In the genomic region with DNA sequence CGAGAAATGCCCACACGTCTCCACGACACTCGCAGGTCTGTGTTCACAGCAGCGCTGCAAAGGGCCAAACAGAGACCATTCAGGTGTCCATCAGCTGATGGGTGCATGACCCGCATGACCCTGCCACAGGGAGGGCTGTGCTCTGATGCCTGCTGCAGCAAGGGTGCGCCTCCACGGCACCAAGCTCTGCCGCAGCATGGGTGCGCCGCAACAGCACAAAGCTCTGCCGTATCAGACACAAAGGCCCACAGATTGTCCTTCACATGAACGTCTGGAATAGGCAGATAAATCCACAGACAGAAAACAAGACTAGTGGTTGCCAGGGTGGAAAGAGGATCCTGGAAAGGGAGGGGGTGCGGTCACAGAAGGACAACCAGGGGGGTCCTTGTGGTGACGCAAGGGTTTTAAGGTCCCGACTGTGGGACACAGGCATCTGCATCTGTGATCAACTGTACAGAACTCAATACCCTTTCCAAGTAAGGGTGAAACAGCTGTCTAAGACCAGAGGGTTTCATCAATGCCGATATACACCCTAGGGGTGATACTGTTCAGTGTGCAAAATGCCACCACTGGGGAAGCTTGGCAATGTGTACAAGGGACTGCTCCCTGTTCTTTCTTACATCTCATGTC, we compare ENCODE assay signal across 2 cellular contexts.
TF ChIP-seq lines count a peak whose summit lies in the region.

No MANE protein-coding gene starts in this region.

TF ChIP-seq in H1, 55 proteins besides CTCF, POLR2A, EP300 and RAD21:
- TF ChIP-seq SP1 (IDR thresholded peaks at IDR 0.05; ENCODE audit: low read depth, low read length) (no peak), PHF8 (conservative IDR thresholded peaks at IDR 0.05; ENCODE audit: low read depth, low read length) (no peak), SP4 (IDR thresholded peaks at IDR 0.05; ENCODE audit: low read length) (no peak), BRCA1 (IDR thresholded peaks at IDR 0.05; ENCODE audit: low read depth, low read length) (no peak), SUZ12 (IDR thresholded peaks at IDR 0.05; ENCODE audit: low read length) (no peak), JUND (IDR thresholded peaks at IDR 0.05; ENCODE audit: low read length) (no peak), CBX8 (IDR thresholded peaks at IDR 0.05; ENCODE audit: borderline replicate concordance, low read depth, low read length) (no peak), POLR2AphosphoS5 (IDR thresholded peaks at IDR 0.05; ENCODE audit: low read depth, low read length) (no peak), TCF12 (IDR thresholded peaks at IDR 0.05; ENCODE audit: low read depth, low read length) (no peak), JUN (IDR thresholded peaks at IDR 0.05; ENCODE audit: low read depth, low read length) (no peak), SRF (IDR thresholded peaks at IDR 0.05; ENCODE audit: low read depth, low read length) (no peak), CHD2 (IDR thresholded peaks at IDR 0.05; ENCODE audit: low read length) (no peak)
- TF ChIP-seq, protein P1, sequence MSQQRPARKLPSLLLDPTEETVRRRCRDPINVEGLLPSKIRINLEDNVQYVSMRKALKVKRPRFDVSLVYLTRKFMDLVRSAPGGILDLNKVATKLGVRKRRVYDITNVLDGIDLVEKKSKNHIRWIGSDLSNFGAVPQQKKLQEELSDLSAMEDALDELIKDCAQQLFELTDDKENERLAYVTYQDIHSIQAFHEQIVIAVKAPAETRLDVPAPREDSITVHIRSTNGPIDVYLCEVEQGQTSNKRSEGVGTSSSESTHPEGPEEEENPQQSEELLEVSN (IDR thresholded peaks at IDR 0.05): no peak
- TF ChIP-seq, protein P2, sequence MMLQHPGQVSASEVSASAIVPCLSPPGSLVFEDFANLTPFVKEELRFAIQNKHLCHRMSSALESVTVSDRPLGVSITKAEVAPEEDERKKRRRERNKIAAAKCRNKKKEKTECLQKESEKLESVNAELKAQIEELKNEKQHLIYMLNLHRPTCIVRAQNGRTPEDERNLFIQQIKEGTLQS (IDR thresholded peaks at IDR 0.05; ENCODE audit: insufficient read depth, low read depth, low read length): no peak

TF ChIP-seq in SK-N-SH treated with all-trans-retinoic acid at 6 μM for 48 hours, 23 proteins besides CTCF, POLR2A, EP300 and RAD21:
- TF ChIP-seq ISL1 (CRISPR knock-in tag; IDR thresholded peaks at IDR 0.05) (no peak), ZFP3 (CRISPR knock-in tag; IDR thresholded peaks at IDR 0.05) (no peak), OSR1 (CRISPR knock-in tag; IDR thresholded peaks at IDR 0.05) (no peak), ZNF8 (CRISPR knock-in tag; IDR thresholded peaks at IDR 0.05) (no peak), ESRRG (CRISPR knock-in tag; IDR thresholded peaks at IDR 0.05) (no peak), ZNF565 (CRISPR knock-in tag; conservative IDR thresholded peaks at IDR 0.05; ENCODE audit: low read depth) (no peak), GLIS3 (CRISPR knock-in tag; IDR thresholded peaks at IDR 0.05) (no peak), RARB (CRISPR knock-in tag; IDR thresholded peaks at IDR 0.05) (no peak), ZFP30 (CRISPR knock-in tag; IDR thresholded peaks at IDR 0.05) (no peak), BACH2 (CRISPR knock-in tag; IDR thresholded peaks at IDR 0.05; ENCODE audit: borderline replicate concordance) (no peak), CSDC2 (CRISPR knock-in tag; IDR thresholded peaks at IDR 0.05) (no peak), ARNTL (CRISPR knock-in tag; IDR thresholded peaks at IDR 0.05; ENCODE audit: borderline replicate concordance, low read depth) (no peak)
- TF ChIP-seq, protein P3, sequence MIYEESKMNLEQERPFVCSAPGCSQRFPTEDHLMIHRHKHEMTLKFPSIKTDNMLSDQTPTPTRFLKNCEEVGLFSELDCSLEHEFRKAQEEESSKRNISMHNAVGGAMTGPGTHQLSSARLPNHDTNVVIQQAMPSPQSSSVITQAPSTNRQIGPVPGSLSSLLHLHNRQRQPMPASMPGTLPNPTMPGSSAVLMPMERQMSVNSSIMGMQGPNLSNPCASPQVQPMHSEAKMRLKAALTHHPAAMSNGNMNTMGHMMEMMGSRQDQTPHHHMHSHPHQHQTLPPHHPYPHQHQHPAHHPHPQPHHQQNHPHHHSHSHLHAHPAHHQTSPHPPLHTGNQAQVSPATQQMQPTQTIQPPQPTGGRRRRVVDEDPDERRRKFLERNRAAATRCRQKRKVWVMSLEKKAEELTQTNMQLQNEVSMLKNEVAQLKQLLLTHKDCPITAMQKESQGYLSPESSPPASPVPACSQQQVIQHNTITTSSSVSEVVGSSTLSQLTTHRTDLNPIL (CRISPR knock-in tag; IDR thresholded peaks at IDR 0.05; ENCODE audit: low read depth): no peak
- TF ChIP-seq, protein P4, sequence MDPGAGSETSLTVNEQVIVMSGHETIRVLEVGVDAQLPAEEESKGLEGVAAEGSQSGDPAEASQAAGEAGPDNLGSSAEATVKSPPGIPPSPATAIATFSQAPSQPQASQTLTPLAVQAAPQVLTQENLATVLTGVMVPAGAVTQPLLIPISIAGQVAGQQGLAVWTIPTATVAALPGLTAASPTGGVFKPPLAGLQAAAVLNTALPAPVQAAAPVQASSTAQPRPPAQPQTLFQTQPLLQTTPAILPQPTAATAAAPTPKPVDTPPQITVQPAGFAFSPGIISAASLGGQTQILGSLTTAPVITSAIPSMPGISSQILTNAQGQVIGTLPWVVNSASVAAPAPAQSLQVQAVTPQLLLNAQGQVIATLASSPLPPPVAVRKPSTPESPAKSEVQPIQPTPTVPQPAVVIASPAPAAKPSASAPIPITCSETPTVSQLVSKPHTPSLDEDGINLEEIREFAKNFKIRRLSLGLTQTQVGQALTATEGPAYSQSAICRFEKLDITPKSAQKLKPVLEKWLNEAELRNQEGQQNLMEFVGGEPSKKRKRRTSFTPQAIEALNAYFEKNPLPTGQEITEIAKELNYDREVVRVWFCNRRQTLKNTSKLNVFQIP (CRISPR knock-in tag; IDR thresholded peaks at IDR 0.05; ENCODE audit: borderline replicate concordance, low read depth): no peak
- TF ChIP-seq, protein P5, sequence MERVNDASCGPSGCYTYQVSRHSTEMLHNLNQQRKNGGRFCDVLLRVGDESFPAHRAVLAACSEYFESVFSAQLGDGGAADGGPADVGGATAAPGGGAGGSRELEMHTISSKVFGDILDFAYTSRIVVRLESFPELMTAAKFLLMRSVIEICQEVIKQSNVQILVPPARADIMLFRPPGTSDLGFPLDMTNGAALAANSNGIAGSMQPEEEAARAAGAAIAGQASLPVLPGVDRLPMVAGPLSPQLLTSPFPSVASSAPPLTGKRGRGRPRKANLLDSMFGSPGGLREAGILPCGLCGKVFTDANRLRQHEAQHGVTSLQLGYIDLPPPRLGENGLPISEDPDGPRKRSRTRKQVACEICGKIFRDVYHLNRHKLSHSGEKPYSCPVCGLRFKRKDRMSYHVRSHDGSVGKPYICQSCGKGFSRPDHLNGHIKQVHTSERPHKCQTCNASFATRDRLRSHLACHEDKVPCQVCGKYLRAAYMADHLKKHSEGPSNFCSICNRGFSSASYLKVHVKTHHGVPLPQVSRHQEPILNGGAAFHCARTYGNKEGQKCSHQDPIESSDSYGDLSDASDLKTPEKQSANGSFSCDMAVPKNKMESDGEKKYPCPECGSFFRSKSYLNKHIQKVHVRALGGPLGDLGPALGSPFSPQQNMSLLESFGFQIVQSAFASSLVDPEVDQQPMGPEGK (CRISPR knock-in tag; IDR thresholded peaks at IDR 0.05; ENCODE audit: borderline replicate concordance): no peak
